Comparison of ENCODE assay signal across 1 cellular context in the genomic region with DNA sequence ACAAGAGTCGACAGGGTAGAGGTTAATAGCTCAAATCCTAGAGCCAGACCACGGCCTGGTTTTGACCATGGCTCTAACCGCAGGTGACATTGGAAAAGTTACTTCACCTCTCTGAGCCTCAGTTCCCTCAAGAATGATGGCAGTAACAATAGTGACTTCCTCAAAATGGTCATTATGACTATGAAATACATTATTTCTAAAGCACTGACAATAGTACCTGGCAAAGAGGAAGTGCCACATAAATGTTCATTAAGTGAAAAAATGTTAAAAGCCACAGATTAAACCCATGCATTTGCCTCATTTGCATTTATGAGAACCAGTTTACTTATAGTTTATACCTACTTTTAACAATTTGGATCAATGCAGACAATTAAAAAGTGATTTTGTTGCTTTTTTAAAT.
TF ChIP-seq lines count a peak whose summit lies in the region.

No MANE protein-coding gene starts in this region.

TF ChIP-seq in HepG2, 621 proteins besides CTCF, POLR2A, EP300 and RAD21 (continued from another document):
- TF ChIP-seq, protein P1, sequence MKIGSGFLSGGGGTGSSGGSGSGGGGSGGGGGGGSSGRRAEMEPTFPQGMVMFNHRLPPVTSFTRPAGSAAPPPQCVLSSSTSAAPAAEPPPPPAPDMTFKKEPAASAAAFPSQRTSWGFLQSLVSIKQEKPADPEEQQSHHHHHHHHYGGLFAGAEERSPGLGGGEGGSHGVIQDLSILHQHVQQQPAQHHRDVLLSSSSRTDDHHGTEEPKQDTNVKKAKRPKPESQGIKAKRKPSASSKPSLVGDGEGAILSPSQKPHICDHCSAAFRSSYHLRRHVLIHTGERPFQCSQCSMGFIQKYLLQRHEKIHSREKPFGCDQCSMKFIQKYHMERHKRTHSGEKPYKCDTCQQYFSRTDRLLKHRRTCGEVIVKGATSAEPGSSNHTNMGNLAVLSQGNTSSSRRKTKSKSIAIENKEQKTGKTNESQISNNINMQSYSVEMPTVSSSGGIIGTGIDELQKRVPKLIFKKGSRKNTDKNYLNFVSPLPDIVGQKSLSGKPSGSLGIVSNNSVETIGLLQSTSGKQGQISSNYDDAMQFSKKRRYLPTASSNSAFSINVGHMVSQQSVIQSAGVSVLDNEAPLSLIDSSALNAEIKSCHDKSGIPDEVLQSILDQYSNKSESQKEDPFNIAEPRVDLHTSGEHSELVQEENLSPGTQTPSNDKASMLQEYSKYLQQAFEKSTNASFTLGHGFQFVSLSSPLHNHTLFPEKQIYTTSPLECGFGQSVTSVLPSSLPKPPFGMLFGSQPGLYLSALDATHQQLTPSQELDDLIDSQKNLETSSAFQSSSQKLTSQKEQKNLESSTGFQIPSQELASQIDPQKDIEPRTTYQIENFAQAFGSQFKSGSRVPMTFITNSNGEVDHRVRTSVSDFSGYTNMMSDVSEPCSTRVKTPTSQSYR (CRISPR knock-in tag; IDR thresholded peaks at IDR 0.05; ENCODE audit: borderline replicate concordance): no peak
- TF ChIP-seq ERF (CRISPR knock-in tag; IDR thresholded peaks at IDR 0.05): no peak
- TF ChIP-seq AHR (CRISPR knock-in tag; IDR thresholded peaks at IDR 0.05): no peak
- TF ChIP-seq, protein P2, sequence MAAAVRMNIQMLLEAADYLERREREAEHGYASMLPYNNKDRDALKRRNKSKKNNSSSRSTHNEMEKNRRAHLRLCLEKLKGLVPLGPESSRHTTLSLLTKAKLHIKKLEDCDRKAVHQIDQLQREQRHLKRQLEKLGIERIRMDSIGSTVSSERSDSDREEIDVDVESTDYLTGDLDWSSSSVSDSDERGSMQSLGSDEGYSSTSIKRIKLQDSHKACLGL (CRISPR knock-in tag; IDR thresholded peaks at IDR 0.05): no peak
- TF ChIP-seq, protein P3, sequence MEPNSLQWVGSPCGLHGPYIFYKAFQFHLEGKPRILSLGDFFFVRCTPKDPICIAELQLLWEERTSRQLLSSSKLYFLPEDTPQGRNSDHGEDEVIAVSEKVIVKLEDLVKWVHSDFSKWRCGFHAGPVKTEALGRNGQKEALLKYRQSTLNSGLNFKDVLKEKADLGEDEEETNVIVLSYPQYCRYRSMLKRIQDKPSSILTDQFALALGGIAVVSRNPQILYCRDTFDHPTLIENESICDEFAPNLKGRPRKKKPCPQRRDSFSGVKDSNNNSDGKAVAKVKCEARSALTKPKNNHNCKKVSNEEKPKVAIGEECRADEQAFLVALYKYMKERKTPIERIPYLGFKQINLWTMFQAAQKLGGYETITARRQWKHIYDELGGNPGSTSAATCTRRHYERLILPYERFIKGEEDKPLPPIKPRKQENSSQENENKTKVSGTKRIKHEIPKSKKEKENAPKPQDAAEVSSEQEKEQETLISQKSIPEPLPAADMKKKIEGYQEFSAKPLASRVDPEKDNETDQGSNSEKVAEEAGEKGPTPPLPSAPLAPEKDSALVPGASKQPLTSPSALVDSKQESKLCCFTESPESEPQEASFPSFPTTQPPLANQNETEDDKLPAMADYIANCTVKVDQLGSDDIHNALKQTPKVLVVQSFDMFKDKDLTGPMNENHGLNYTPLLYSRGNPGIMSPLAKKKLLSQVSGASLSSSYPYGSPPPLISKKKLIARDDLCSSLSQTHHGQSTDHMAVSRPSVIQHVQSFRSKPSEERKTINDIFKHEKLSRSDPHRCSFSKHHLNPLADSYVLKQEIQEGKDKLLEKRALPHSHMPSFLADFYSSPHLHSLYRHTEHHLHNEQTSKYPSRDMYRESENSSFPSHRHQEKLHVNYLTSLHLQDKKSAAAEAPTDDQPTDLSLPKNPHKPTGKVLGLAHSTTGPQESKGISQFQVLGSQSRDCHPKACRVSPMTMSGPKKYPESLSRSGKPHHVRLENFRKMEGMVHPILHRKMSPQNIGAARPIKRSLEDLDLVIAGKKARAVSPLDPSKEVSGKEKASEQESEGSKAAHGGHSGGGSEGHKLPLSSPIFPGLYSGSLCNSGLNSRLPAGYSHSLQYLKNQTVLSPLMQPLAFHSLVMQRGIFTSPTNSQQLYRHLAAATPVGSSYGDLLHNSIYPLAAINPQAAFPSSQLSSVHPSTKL (CRISPR knock-in tag; IDR thresholded peaks at IDR 0.05): no peak
- no peak for TF ChIP-seq ZNF724P (CRISPR knock-in tag; IDR thresholded peaks at IDR 0.05; ENCODE audit: borderline replicate concordance)
- no peak for TF ChIP-seq PRPF4 (IDR thresholded peaks at IDR 0.05; ENCODE audit: low read depth, low read length, poor library complexity, severe bottlenecking)
- TF ChIP-seq CCAR2 (optimal IDR thresholded peaks at IDR 0.05; ENCODE audit: low read depth, low read length): no peak
- TF ChIP-seq ZNF737 (CRISPR knock-in tag; IDR thresholded peaks at IDR 0.05; ENCODE audit: borderline replicate concordance): no peak
